ENCODE assay signal across 1 cellular context in genomic region chr17:78998311-78999055, GRCh38.
TF ChIP-seq lines count a peak whose summit lies in the region.

No MANE protein-coding gene starts in this region.

TF ChIP-seq in GM23338, 12 proteins besides CTCF, POLR2A, EP300 and RAD21 (continued from another document):
- no peak for TF ChIP-seq REST (IDR thresholded peaks at IDR 0.05; ENCODE audit: unreplicated experiment)
